ENCODE assay signal across 9 cellular contexts in genomic region chr7:87599336-87599735, GRCh38. TPM values are rescaled to one million over a fixed set of nuclear protein-coding genes. Genes with fewer than 3 reads are reported as not detected.
A peak's percentile ranks its signal among the peaks of the same experiment; 100 is the strongest.
DNase-seq lines count a peak whose midpoint lies in the region; ATAC-seq and TF ChIP-seq lines count a peak whose summit lies in the region.
"Had no signal": no experiment of that assay in that cellular context is flagged by ENCODE, and none has a peak within 500 bp of the region (broad histone marks: within the 10 kb centered on the region; RNA-seq: fewer than 3 reads in every experiment).

No MANE protein-coding gene starts in this region.

- peaks cover 23% of the 10 kb centered on the region for H3K27me3 Mint-ChIP-seq in IgD-negative memory B cell
- H3K27me3 Mint-ChIP-seq in activated CD4-positive, alpha-beta memory T cell treated with anti-CD3 and anti-CD28 coated beads, Interleukin-2, amount 10 ng/mL, durations not matched to agents 7 days and 5 days: peaks cover 39% of the 10 kb centered on the region

- TF ChIP-seq EP300 in stomach (IDR thresholded peaks at IDR 0.05): no peak

- H3K36me3 Mint-ChIP-seq in IgD-negative memory B cell: no peaks in the 10 kb centered on the region
- no peaks in the 10 kb centered on the region for H3K36me3 Mint-ChIP-seq in activated CD4-positive, alpha-beta memory T cell treated with anti-CD3 and anti-CD28 coated beads, Interleukin-2, amount 10 ng/mL, durations not matched to agents 7 days and 5 days (ENCODE audit: low read depth)

- no peaks in the 10 kb centered on the region for H3K9me3 ChIP-seq in stomach

- peaks cover 14 to 16% (median 15%) of the 10 kb centered on the region in 3 donors for H3K4me1 Mint-ChIP-seq in IgD-negative memory B cell
- H3K4me1 Mint-ChIP-seq in activated CD4-positive, alpha-beta memory T cell treated with anti-CD3 and anti-CD28 coated beads, Interleukin-2, amount 10 ng/mL, durations not matched to agents 7 days and 5 days: peaks cover 22% of the 10 kb centered on the region

- POLR2A ChIA-PET in GM10248 (lab: Yijun Ruan, JAX): no interaction called here
- POLR2A ChIA-PET in activated CD4-positive, alpha-beta memory T cell treated with anti-CD3 and anti-CD28 coated beads, Interleukin-2, amount 10 ng/mL, durations not matched to agents 7 days and 5 days (lab: Charles Lee): interaction anchor here (0.8 to 1.5 kb wide), 4 partner anchors 8 to 380 kb away, joined by 4 to 6 read pairs (median 4); partner anchors contain the start of genes RUNDC3B and TMEM243

- H3K27ac Mint-ChIP-seq in IgD-negative memory B cell: peak overlapping the region; percentile 0
- peak overlapping the region; percentile 3 for H3K27ac Mint-ChIP-seq in activated CD4-positive, alpha-beta memory T cell treated with anti-CD3 and anti-CD28 coated beads, Interleukin-2, amount 10 ng/mL, durations not matched to agents 7 days and 5 days

- peak; percentile 96 for ATAC-seq in GM21529 (IDR thresholded peaks at IDR 0.05; ENCODE audit: unreplicated experiment)

- H3K4me3 Mint-ChIP-seq in IgD-negative memory B cell: peak overlapping the region; percentile 31 to 86 (median 80)
- peak overlapping the region; percentile 63 for H3K4me3 Mint-ChIP-seq in activated CD4-positive, alpha-beta memory T cell treated with anti-CD3 and anti-CD28 coated beads, Interleukin-2, amount 10 ng/mL, durations not matched to agents 7 days and 5 days

- TF ChIP-seq POLR2A in stomach (IDR thresholded peaks at IDR 0.05): no peak

- WGBS in stomach, 5 donors: 49 to 64% (median 56%) methylated on average over 10 of the region's 10 CpGs

- CTCF ChIA-PET in GM10248 (lab: Yijun Ruan, JAX): interaction anchor here (1.0 to 2.5 kb wide), 7 partner anchors 10 to 94 kb away, joined by 3 to 11 read pairs (median 4); no protein-coding TSS in a partner anchor
- CTCF ChIA-PET in activated CD4-positive, alpha-beta memory T cell treated with anti-CD3 and anti-CD28 coated beads, Interleukin-2, amount 10 ng/mL, durations not matched to agents 7 days and 5 days (lab: Charles Lee): interaction anchor here (1.1 kb wide), 1 partner anchor 30 kb away, joined by 3 read pairs; no protein-coding TSS in a partner anchor

- peaks cover 5 to 17% (median 10%) of the 10 kb centered on the region in 4 donors for H3K4me1 ChIP-seq in stomach

- peak overlapping the region in 1 of 5 donors; percentile 41 for H3K27ac ChIP-seq in stomach
- H3K27ac ChIP-seq in coronary artery: no peak overlapping the region

- H3K4me3 ChIP-seq in stomach (peak overlapping the region in 3 of 4 donors; percentile 49 to 51 (median 51)), coronary artery (no peak overlapping the region)

- TF ChIP-seq CTCF in GM10248 (IDR thresholded peaks at IDR 0.05; ENCODE audit: control extremely low read depth, extremely low read depth, low read depth, missing control alignments) (no peak), stomach (IDR thresholded peaks at IDR 0.05) (no peak), coronary artery (IDR thresholded peaks at IDR 0.05) (no peak)

- DNase-seq in GM10248 (ENCODE audit: extremely low spot score) (peak; percentile 75), kidney tubule cell (ENCODE audit: low spot score) (peak; percentile 26), stomach (peak; percentile 28), coronary artery (ENCODE audit: low spot score) (no peak), NCI-H2196 treated with DMSO at 0.1 percent for 48 hours (lab: John Stamatoyannopoulos, UW; ENCODE audit: unreplicated experiment) (no peak)
- DNase-seq in activated CD4-positive, alpha-beta memory T cell treated with anti-CD3 and anti-CD28 coated beads, Interleukin-2, amount 10 ng/mL, durations not matched to agents 7 days and 5 days: peak; percentile 49

- H3K27me3 ChIP-seq in stomach: peaks cover 0 to 43% (median 10%) of the 10 kb centered on the region in 3 donors

- no peaks in the 10 kb centered on the region for H3K36me3 ChIP-seq in stomach

- intact Hi-C loops in stomach (cut with DNase I; ENCODE audit: low total_unique reads): no loop called here

- no peaks in the 10 kb centered on the region for H3K9me3 Mint-ChIP-seq in IgD-negative memory B cell
- H3K9me3 Mint-ChIP-seq in activated CD4-positive, alpha-beta memory T cell treated with anti-CD3 and anti-CD28 coated beads, Interleukin-2, amount 10 ng/mL, durations not matched to agents 7 days and 5 days: no peaks in the 10 kb centered on the region

RNA-seq across cellular contexts. Expression of gene ABCB1, which starts 1.3 kb away (rescaled TPM):
- polyA plus RNA-seq in IgD-negative memory B cell (2.5 TPM), stomach (1 to 10 TPM in 2 of 3 donors, under 1 TPM in 1; 0.50 to 2.1 (median 1.7) TPM)
- total RNA-seq in activated CD4-positive, alpha-beta memory T cell treated with anti-CD3 and anti-CD28 coated beads, Interleukin-2, amount 10 ng/mL, durations not matched to agents 7 days and 5 days: 1 to 10 TPM; 8.1 to 9.8 TPM
- 10 to 100 TPM in 1 of 5 donors, 1 to 10 TPM in 1, under 1 TPM in 2, not detected in 1; 0.45 to 10.6 (median 2.9) TPM for total RNA-seq in stomach

RNA-seq across cellular contexts. Expression of gene RUNDC3B, which starts 28.9 kb away (rescaled TPM):
- polyA plus RNA-seq in IgD-negative memory B cell (0.06 TPM), stomach (under 1 TPM in 2 of 3 donors, not detected in 1; 0.15 to 0.63 TPM)
- under 1 TPM; 0.10 to 0.20 TPM for total RNA-seq in activated CD4-positive, alpha-beta memory T cell treated with anti-CD3 and anti-CD28 coated beads, Interleukin-2, amount 10 ng/mL, durations not matched to agents 7 days and 5 days
- total RNA-seq in stomach: 1 to 10 TPM in 3 of 5 donors, under 1 TPM in 1, not detected in 1; 0.45 to 3.6 (median 3.5) TPM
- total RNA-seq: skeletal muscle tissue had no signal

Comparison
In these comparisons a context has a peak if more than half of its experiments do, and no peak if none do; other contexts are left out.
1. DNase-seq: peak in GM10248 (single experiment), activated CD4-positive, alpha-beta memory T cell treated with anti-CD3 and anti-CD28 coated beads, Interleukin-2, amount 10 ng/mL, durations not matched to agents 7 days and 5 days (single experiment), kidney tubule cell (single experiment) and stomach (single experiment); none in coronary artery (single experiment) and NCI-H2196 treated with DMSO at 0.1 percent for 48 hours (single experiment).